In genomic region chrX:52945838-52946494, GRCh38 we compare ENCODE assay signal across 8 cellular contexts. TPM values are rescaled to one million over a fixed set of nuclear protein-coding genes. Genes with fewer than 3 reads are reported as not detected.
A peak's percentile ranks its signal among the peaks of the same experiment; 100 is the strongest.
DNase-seq lines count a peak whose midpoint lies in the region; ATAC-seq, FAIRE-seq and TF ChIP-seq lines count a peak whose summit lies in the region.
"Not testable (repeated sequence)": the region's sequence is repeated elsewhere in the genome, so short reads cannot be mapped to it uniquely, and the experiment has no call there.

No MANE protein-coding gene starts in this region.

- not testable (repeated sequence) for H2AFZ ChIP-seq in GM12878 (ENCODE audit: control insufficient read depth, low read depth, low read length)

- TF ChIP-seq RAD21 in GM12878 (IDR thresholded peaks at IDR 0.05; ENCODE audit: insufficient read depth, low read depth, low read length) = not testable (repeated sequence)

- in situ Hi-C loops in GM12878 (cut with MboI) = not testable (repeated sequence)

- H3K27ac ChIP-seq in GM12878 (ENCODE audit: control insufficient read depth, insufficient read depth); left lung; right lobe of liver; upper lobe of right lung: not testable (repeated sequence)

- POLR2A ChIA-PET in GM12878 (lab: Charles Lee) = not testable (repeated sequence)

- RAD21 ChIA-PET in GM12878 (lab: Charles Lee; ENCODE audit: unreplicated experiment) = not testable (repeated sequence)

- TF ChIP-seq POLR2A in GM12891 (IDR thresholded peaks at IDR 0.05; ENCODE audit: low read depth, low read length); GM12878 (IDR thresholded peaks at IDR 0.05; ENCODE audit: low read depth, low read length); right lobe of liver (IDR thresholded peaks at IDR 0.05): not testable (repeated sequence)

- not testable (repeated sequence) for H3K79me2 ChIP-seq in GM12878 (ENCODE audit: control insufficient read depth, insufficient read depth, low read length)

- not testable (repeated sequence) for H3K36me3 ChIP-seq in GM12878 (ENCODE audit: control insufficient read depth in 2 of 2, insufficient read depth in 2 of 2, low read length in 1 of 2); bronchial epithelial cell (ENCODE audit: control insufficient read depth, insufficient read depth, low read length); left lung; right lobe of liver; upper lobe of right lung

- H3K4me2 ChIP-seq in GM12878 (ENCODE audit: control insufficient read depth, insufficient read depth) = not testable (repeated sequence)

- not testable (repeated sequence) for H4K20me1 ChIP-seq in GM12878 (ENCODE audit: control insufficient read depth, insufficient read depth)

- peak; percentile 54 for ATAC-seq in GM18867 (IDR thresholded peaks at IDR 0.05; ENCODE audit: unreplicated experiment)
- peak; percentile 31; the same call in 1 of the 3 replicates for ATAC-seq in SK-N-SH treated with all-trans-retinoic acid at 6 μM for 48 hours
- ATAC-seq in GM12878 = peak; percentile 66
- ATAC-seq in left lung = peak; percentile 41
- ATAC-seq in right lobe of liver = peak in 3 of 4 donors; percentile 24 to 48 (median 38)
- ATAC-seq in upper lobe of right lung = peak; percentile 78

- CTCF ChIA-PET in GM12878 (lab: Yijun Ruan, JAX) = not testable (repeated sequence)

- not testable (repeated sequence) for TF ChIP-seq CTCF in GM12878 (IDR thresholded peaks at IDR 0.05 in 2 of 3, conservative IDR thresholded peaks at IDR 0.05 in 1 of 3; ENCODE audit: control insufficient read depth in 2 of 3, extremely low read depth in 1 of 3, insufficient read depth in 1 of 3, low read depth in 3 of 3, low read length in 3 of 3); bronchial epithelial cell (IDR thresholded peaks at IDR 0.05; ENCODE audit: insufficient read depth, low read length, severe bottlenecking); left lung (IDR thresholded peaks at IDR 0.05); right lobe of liver (IDR thresholded peaks at IDR 0.05); upper lobe of right lung (IDR thresholded peaks at IDR 0.05)

- not testable (repeated sequence) for H3K27me3 ChIP-seq in GM12878 (replicated peaks in 1 of 2; ENCODE audit: control insufficient read depth in 2 of 2, insufficient read depth in 2 of 2, low read length in 1 of 2); bronchial epithelial cell (ENCODE audit: control insufficient read depth, insufficient read depth, low read length); left lung; right lobe of liver; upper lobe of right lung

- not testable (repeated sequence) for H3K4me1 ChIP-seq in GM12878 (ENCODE audit: control insufficient read depth, insufficient read depth, low read length); left lung; right lobe of liver; upper lobe of right lung

- SMC1A ChIA-PET in GM12878 (lab: Charles Lee; ENCODE audit: uncharacterized antibody, unreplicated experiment) = not testable (repeated sequence)

- not testable (repeated sequence) for H3K9ac ChIP-seq in GM12878 (ENCODE audit: control insufficient read depth, insufficient read depth, low read length)

- not testable (repeated sequence) for BruUV-seq in GM12878 (replicated peaks; lab: Mats Ljungman, UMichigan)

- not testable (repeated sequence) for TF ChIP-seq EP300 in GM12878 (IDR thresholded peaks at IDR 0.05; ENCODE audit: borderline replicate concordance in 1 of 2, control insufficient read depth in 1 of 2, low read depth in 2 of 2, low read length in 2 of 2)

- H3K9me3 ChIP-seq in GM12878 (replicated peaks; ENCODE audit: control insufficient read depth, insufficient read depth, low read length); left lung; right lobe of liver; upper lobe of right lung: not testable (repeated sequence)

- peak; percentile 90 for FAIRE-seq in GM12891 (lab: Jason Lieb, UNC)
- not testable (repeated sequence) for FAIRE-seq in GM12878 (lab: Jason Lieb, UNC)
- FAIRE-seq in bronchial epithelial cell (lab: Jason Lieb, UNC) = peak; percentile 23

- intact Hi-C loops in GM12878 (cut with micrococcal nuclease; ENCODE audit: unreplicated experiment); left lung (cut with DNase I); right lobe of liver (cut with DNase I); upper lobe of right lung (cut with DNase I): not testable (repeated sequence)

- not testable (repeated sequence) for H3K4me3 ChIP-seq in GM12878; bronchial epithelial cell (ENCODE audit: low read depth, low read length); left lung; right lobe of liver; upper lobe of right lung

- DNase-seq in GM12891 (ENCODE audit: insufficient read length, low spot score); GM12878 (ENCODE audit: low read depth, low spot score); bronchial epithelial cell (ENCODE audit: low read depth); left lung; right lobe of liver; upper lobe of right lung: not testable (repeated sequence)

- WGBS in GM12878 (ENCODE audit: insufficient coverage, insufficient replicate concordance, low lambda C conversion rate, missing lambda C conversion rate) = no CpG with 5 or more reads among the region's 14 CpGs
- WGBS in right lobe of liver (ENCODE audit: insufficient coverage, low coverage, low lambda C conversion rate, missing lambda C conversion rate) = no CpG with 5 or more reads among the region's 14 CpGs

RNA-seq across cellular contexts. Expression of gene FAM156A, which starts 12.4 kb away (rescaled TPM):
- polyA plus RNA-seq in GM12891 (2012; ENCODE audit: low read depth, missing spikeins) = 23.1 TPM
- total RNA-seq in GM12878 (2013; cell fraction: nucleolus; rRNA removed) = 65.4 and 74.7 TPM in 2 replicates
- 12.9 and 14.5 TPM in 2 replicates for total RNA-seq in GM12878 (2014; rRNA removed)
- total RNA-seq in GM12878 (2014; rRNA removed; fragmentation: Illumina TruSeq; extraction: Trizol) = 10.2 and 11.9 TPM in 2 replicates
- 13.9 and 16.0 TPM in 2 replicates for total RNA-seq in GM12878 (2021)
- 11.4 TPM for polyA plus RNA-seq in GM12878 (2011; ENCODE audit: low read depth)
- polyA plus RNA-seq in GM12878 (2011; rRNA removed) = 19.3 and 24.2 TPM in 2 replicates
- polyA plus RNA-seq in GM12878 (2011; cell fraction: cytosol; rRNA removed) = 18.9 and 24.9 TPM in 2 replicates
- 82.3 and 111 TPM in 2 replicates for polyA plus RNA-seq in GM12878 (2011; cell fraction: nucleus; rRNA removed)
- polyA plus RNA-seq in GM12878 (2012) = 20.5 and 25.0 TPM in 2 replicates
- polyA plus RNA-seq in GM12878 (2014; fragmentation: Illumina TruSeq; extraction: Trizol) = 14.6 and 16.7 TPM in 2 replicates
- 1 to 10 TPM; 2.9 to 5.1 TPM for polyA plus RNA-seq in GM12878 (2014; fragmentation: Nextera tagmentation; extraction: Ambion mirVana)
- 21.6 and 25.2 TPM in 2 replicates for polyA plus RNA-seq in GM12878 (2014; rRNA removed)
- polyA plus RNA-seq in GM12878 (2016; fragmentation: Nextera tagmentation; extraction: Ambion mirVana) = 10 to 100 TPM; 19.1 to 25.0 TPM
- polyA minus RNA-seq in GM12878 (2011; rRNA and poly(A)+ RNA removed) = 4.6 and 6.7 TPM in 2 replicates
- polyA minus RNA-seq in GM12878 (2011; cell fraction: cytosol; rRNA and poly(A)+ RNA removed) = 1.0 and 5.2 TPM in 2 replicates
- polyA minus RNA-seq in GM12878 (2011; cell fraction: nucleus; rRNA and poly(A)+ RNA removed) = 7.7 and 13.7 TPM in 2 replicates
- total RNA-seq in bronchial epithelial cell = 6.6 and 8.8 TPM in 2 replicates
- 10 to 100 TPM; 17.3 to 18.9 TPM for total RNA-seq in left lung
- 1 to 10 TPM; 4.5 to 9.7 (median 6.7) TPM for total RNA-seq in right lobe of liver
- 23.3 TPM for total RNA-seq in upper lobe of right lung

RNA-seq across cellular contexts. Expression of gene FAM156B, which starts 48.8 kb away (rescaled TPM):
- 14.4 TPM for polyA plus RNA-seq in GM12891 (2012; ENCODE audit: low read depth, missing spikeins)
- total RNA-seq in GM12878 (2013; cell fraction: nucleolus; rRNA removed) = 21.1 and 22.4 TPM in 2 replicates
- 21.1 and 25.5 TPM in 2 replicates for total RNA-seq in GM12878 (2014; rRNA removed)
- 10.5 and 13.8 TPM in 2 replicates for total RNA-seq in GM12878 (2014; rRNA removed; fragmentation: Illumina TruSeq; extraction: Trizol)
- total RNA-seq in GM12878 (2021) = 15.8 and 17.0 TPM in 2 replicates
- polyA plus RNA-seq in GM12878 (2011; ENCODE audit: low read depth) = 14.1 TPM
- polyA plus RNA-seq in GM12878 (2011; rRNA removed) = 12.1 and 23.1 TPM in 2 replicates
- 60.3 and 66.8 TPM in 2 replicates for polyA plus RNA-seq in GM12878 (2011; cell fraction: cytosol; rRNA removed)
- 133 and 136 TPM in 2 replicates for polyA plus RNA-seq in GM12878 (2011; cell fraction: nucleus; rRNA removed)
- 15.7 and 16.1 TPM in 2 replicates for polyA plus RNA-seq in GM12878 (2012)
- polyA plus RNA-seq in GM12878 (2014; fragmentation: Illumina TruSeq; extraction: Trizol) = 10.4 and 19.8 TPM in 2 replicates
- polyA plus RNA-seq in GM12878 (2014; fragmentation: Nextera tagmentation; extraction: Ambion mirVana) = 1 to 10 TPM in 1 of 2 experiments, under 1 TPM in 1; 0.53 to 2.4 TPM
- polyA plus RNA-seq in GM12878 (2014; rRNA removed) = 27.9 and 33.0 TPM in 2 replicates
- polyA plus RNA-seq in GM12878 (2016; fragmentation: Nextera tagmentation; extraction: Ambion mirVana) = 10 to 100 TPM; 12.9 to 16.6 TPM
- polyA minus RNA-seq in GM12878 (2011; rRNA and poly(A)+ RNA removed) = 15.6 and 16.9 TPM in 2 replicates
- 2.5 and 7.3 TPM in 2 replicates for polyA minus RNA-seq in GM12878 (2011; cell fraction: cytosol; rRNA and poly(A)+ RNA removed)
- polyA minus RNA-seq in GM12878 (2011; cell fraction: nucleus; rRNA and poly(A)+ RNA removed) = 8.1 and 16.1 TPM in 2 replicates
- 6.8 and 7.7 TPM in 2 replicates for total RNA-seq in bronchial epithelial cell
- 10 to 100 TPM; 11.2 to 11.4 TPM for total RNA-seq in left lung
- 10 to 100 TPM in 1 of 6 experiments, 1 to 10 TPM in 5; 2.6 to 12.4 (median 4.0) TPM for total RNA-seq in right lobe of liver
- total RNA-seq in upper lobe of right lung = 11.9 TPM
